In genomic region chr5:78805474-78806124, GRCh38 we compare ENCODE assay signal across 24 cellular contexts.
DNase-seq lines count a peak whose midpoint lies in the region; ATAC-seq, FAIRE-seq and TF ChIP-seq lines count a peak whose summit lies in the region.
"Had no signal": no experiment of that assay in that cellular context is flagged by ENCODE, and none has a peak within 500 bp of the region (broad histone marks: within the 10 kb centered on the region; RNA-seq: fewer than 3 reads in every experiment).

No MANE protein-coding gene starts in this region.

- no peak overlapping the region for H3K4me3 Mint-ChIP-seq in mesothelial cell of epicardium
- H3K4me3 Mint-ChIP-seq: CD8-positive, alpha-beta memory T cell had no signal

- H3K4me1 Mint-ChIP-seq in mesothelial cell of epicardium: peaks cover 17% of the 10 kb centered on the region
- H3K4me1 Mint-ChIP-seq: CD8-positive, alpha-beta memory T cell had no signal

- BruUV-seq in HepG2 (replicated peaks; lab: Mats Ljungman, UMichigan): no TSS peak

- H3K27ac ChIP-seq in HepG2 (ENCODE audit: extremely low read length, insufficient read depth, low read length): no peak overlapping the region
- no peak overlapping the region for H3K27ac ChIP-seq in right lobe of liver
- H3K27ac ChIP-seq in kidney (ENCODE audit: low read depth in 2 of 2, low read length in 2 of 2): no peak overlapping the region
- H3K27ac ChIP-seq: 22Rv1, C4-2B, KMS-11, RWPE1 had no signal

- TF ChIP-seq POLR2A in HepG2 (IDR thresholded peaks at IDR 0.05; ENCODE audit: insufficient read depth in 1 of 2, low read depth in 2 of 2, low read length in 2 of 2) (no peak), right lobe of liver (IDR thresholded peaks at IDR 0.05) (no peak)

- TF ChIP-seq EP300 in HepG2 (IDR thresholded peaks at IDR 0.05; ENCODE audit: low read depth in 2 of 2, low read length in 2 of 2) (no peak), HepG2 (CRISPR knock-in tag; IDR thresholded peaks at IDR 0.05; ENCODE audit: borderline replicate concordance) (no peak)

- no peak for ATAC-seq in HepG2
- no peak for ATAC-seq in right lobe of liver

- peaks cover 12% of the 10 kb centered on the region for H3K36me3 Mint-ChIP-seq in mesothelial cell of epicardium

- H3K4me2 ChIP-seq in HepG2 (ENCODE audit: low read depth, low read length): no peak overlapping the region
- H3K4me2 ChIP-seq: KMS-11 had no signal

- in situ Hi-C loops in HepG2 (cut with HindIII; ENCODE audit: extremely low pct_ligation_motif_present, low pct_unique_long_range_greater_than_20kb): no loop called here

- CTCF ChIA-PET in HepG2 (lab: Yijun Ruan, JAX; ENCODE audit: low intra/inter-chr PET ratio, low total read pairs): no interaction called here

- H4K20me1 ChIP-seq in HepG2 (ENCODE audit: insufficient read depth, low read length): no peaks in the 10 kb centered on the region

- H3K9me3 ChIP-seq in HepG2 (ENCODE audit: low read length): no peaks in the 10 kb centered on the region
- H3K9me3 ChIP-seq in right lobe of liver: no peaks in the 10 kb centered on the region
- H3K9me3 ChIP-seq in kidney (ENCODE audit: control insufficient read depth in 1 of 2, low read length in 2 of 2): no peaks in the 10 kb centered on the region

- peaks cover 10% of the 10 kb centered on the region for H3K9me3 Mint-ChIP-seq in mesothelial cell of epicardium

- TF ChIP-seq CTCF in HepG2 (CRISPR knock-in tag; IDR thresholded peaks at IDR 0.05) (no peak), right lobe of liver (IDR thresholded peaks at IDR 0.05) (no peak), choroid plexus epithelial cell (conservative IDR thresholded peaks at IDR 0.05; ENCODE audit: low read depth, low read length) (no peak), mesothelial cell of epicardium (IDR thresholded peaks at IDR 0.05; ENCODE audit: unreplicated experiment) (no peak), kidney (IDR thresholded peaks at IDR 0.05; ENCODE audit: borderline replicate concordance, extremely low read depth, insufficient read depth) (no peak)

- no peaks in the 10 kb centered on the region for H3K27me3 Mint-ChIP-seq in mesothelial cell of epicardium (ENCODE audit: low read depth)
- H3K27me3 Mint-ChIP-seq: CD8-positive, alpha-beta memory T cell had no signal

- no peak overlapping the region for H2AFZ ChIP-seq in HepG2 (ENCODE audit: low read length)

- H3K4me1 ChIP-seq in HepG2 (ENCODE audit: insufficient read depth, low read length) (no peaks in the 10 kb centered on the region), right lobe of liver (no peaks in the 10 kb centered on the region), kidney (ENCODE audit: control insufficient read depth in 1 of 2, insufficient read depth in 1 of 2, low read depth in 1 of 2, low read length in 2 of 2) (peaks cover 0 to 8% of the 10 kb centered on the region in 2 donors)

- FAIRE-seq in HepG2 (lab: Jason Lieb, UNC) (no peak), kidney (lab: Jason Lieb, UNC) (no peak)

- no peak overlapping the region for H3K9ac ChIP-seq in HepG2 (ENCODE audit: insufficient read depth, low read depth, low read length)
- no peak overlapping the region for H3K9ac ChIP-seq in kidney (ENCODE audit: low read length in 2 of 2)
- H3K9ac ChIP-seq: KMS-11 had no signal

- H3K27me3 ChIP-seq in HepG2 (ENCODE audit: control insufficient read depth in 1 of 2, insufficient read depth in 2 of 2, low read length in 2 of 2) (no peaks in the 10 kb centered on the region), right lobe of liver (no peaks in the 10 kb centered on the region)

- peak overlapping the region; percentile 87 for H3K27ac Mint-ChIP-seq in mesothelial cell of epicardium
- H3K27ac Mint-ChIP-seq: CD8-positive, alpha-beta memory T cell had no signal

- no peaks in the 10 kb centered on the region for H3K79me2 ChIP-seq in HepG2 (ENCODE audit: insufficient read depth, low read length)

- H3K36me3 ChIP-seq in HepG2 (replicated peaks in 1 of 2; ENCODE audit: control insufficient read depth in 1 of 2, insufficient read depth in 2 of 2, low read length in 2 of 2) (peaks cover 8 to 24% of the 10 kb centered on the region in 2 experiments; a peak in 4 of 5 replicates), right lobe of liver (no peaks in the 10 kb centered on the region), kidney (ENCODE audit: control insufficient read depth in 1 of 2, insufficient read depth in 2 of 2, low read length in 2 of 2) (no peaks in the 10 kb centered on the region)

- POLR2A ChIA-PET in HepG2 (lab: Yijun Ruan, JAX): no interaction called here

- H3K4me3 ChIP-seq in HepG2 (replicated peaks in 1 of 3; ENCODE audit: insufficient read depth in 1 of 3, low read depth in 2 of 3, low read length in 3 of 3) (no peak overlapping the region), right lobe of liver (no peak overlapping the region), choroid plexus epithelial cell (ENCODE audit: low read depth, low read length) (no peak overlapping the region), kidney (ENCODE audit: low read length in 2 of 2) (no peak overlapping the region)

- intact Hi-C loops in HepG2 (cut with micrococcal nuclease; ENCODE audit: unreplicated experiment) (no loop called here), right lobe of liver (cut with DNase I) (no loop called here), kidney (cut with DNase I) (no loop called here)

- no peak for TF ChIP-seq RAD21 in HepG2 (CRISPR knock-in tag; IDR thresholded peaks at IDR 0.05)

- WGBS in HepG2 (ENCODE audit: low lambda C conversion rate): 97% methylated on average over 6 of the region's 10 CpGs
- WGBS in right lobe of liver (ENCODE audit: insufficient coverage, low coverage, low lambda C conversion rate, missing lambda C conversion rate): 89% methylated on average over 8 of the region's 10 CpGs

- DNase-seq in HepG2 (ENCODE audit: low spot score): no peak
- no peak for DNase-seq in right lobe of liver
- DNase-seq in choroid plexus epithelial cell (ENCODE audit: low read depth): peak; percentile 56
- DNase-seq in mesothelial cell of epicardium (ENCODE audit: low spot score in 2 of 2, unreplicated experiment in 2 of 2): no peak
- DNase-seq in kidney: no peak
- no peak for DNase-seq in foreskin melanocyte
- no peak for DNase-seq in KG1 (lab: John Stamatoyannopoulos, UW)
- no peak for DNase-seq in GM19240 (ENCODE audit: insufficient read length, low spot score)
- DNase-seq: Calu3; CD8-positive, alpha-beta memory T cell; GDM1; NCI-H1105; NCI-H1694; NCI-H2081; NCI-H2171; NCI-H345; NCI-H524; NCI-H774; NK-92 treated with Interleukin-12 subunit alpha and Interleukin-12 subunit beta, amount 100 ng/mL, for 24 hours; SHP77 treated with DMSO at 0.1 percent for 48 hours had no signal

TF ChIP-seq in HepG2, 621 proteins besides CTCF, POLR2A, EP300 and RAD21:
- no peak for TF ChIP-seq ZNF703 (CRISPR knock-in tag; IDR thresholded peaks at IDR 0.05; ENCODE audit: borderline replicate concordance)
- TF ChIP-seq XBP1 (CRISPR knock-in tag; IDR thresholded peaks at IDR 0.05): no peak
- no peak for TF ChIP-seq THAP8 (CRISPR knock-in tag; IDR thresholded peaks at IDR 0.05; ENCODE audit: borderline replicate concordance)
- TF ChIP-seq CREB1 (IDR thresholded peaks at IDR 0.05): no peak
- no peak for TF ChIP-seq CREB1 (CRISPR knock-in tag; IDR thresholded peaks at IDR 0.05)
- no peak for TF ChIP-seq ZNF292 (CRISPR knock-in tag; IDR thresholded peaks at IDR 0.05; ENCODE audit: borderline replicate concordance, low read depth)
- no peak for TF ChIP-seq THRA (CRISPR knock-in tag; IDR thresholded peaks at IDR 0.05; ENCODE audit: borderline replicate concordance)
- TF ChIP-seq RBM22 (optimal IDR thresholded peaks at IDR 0.05; ENCODE audit: low read length): peak; percentile 69
